1 cellular context compared by ENCODE assay signal in the genomic region with DNA sequence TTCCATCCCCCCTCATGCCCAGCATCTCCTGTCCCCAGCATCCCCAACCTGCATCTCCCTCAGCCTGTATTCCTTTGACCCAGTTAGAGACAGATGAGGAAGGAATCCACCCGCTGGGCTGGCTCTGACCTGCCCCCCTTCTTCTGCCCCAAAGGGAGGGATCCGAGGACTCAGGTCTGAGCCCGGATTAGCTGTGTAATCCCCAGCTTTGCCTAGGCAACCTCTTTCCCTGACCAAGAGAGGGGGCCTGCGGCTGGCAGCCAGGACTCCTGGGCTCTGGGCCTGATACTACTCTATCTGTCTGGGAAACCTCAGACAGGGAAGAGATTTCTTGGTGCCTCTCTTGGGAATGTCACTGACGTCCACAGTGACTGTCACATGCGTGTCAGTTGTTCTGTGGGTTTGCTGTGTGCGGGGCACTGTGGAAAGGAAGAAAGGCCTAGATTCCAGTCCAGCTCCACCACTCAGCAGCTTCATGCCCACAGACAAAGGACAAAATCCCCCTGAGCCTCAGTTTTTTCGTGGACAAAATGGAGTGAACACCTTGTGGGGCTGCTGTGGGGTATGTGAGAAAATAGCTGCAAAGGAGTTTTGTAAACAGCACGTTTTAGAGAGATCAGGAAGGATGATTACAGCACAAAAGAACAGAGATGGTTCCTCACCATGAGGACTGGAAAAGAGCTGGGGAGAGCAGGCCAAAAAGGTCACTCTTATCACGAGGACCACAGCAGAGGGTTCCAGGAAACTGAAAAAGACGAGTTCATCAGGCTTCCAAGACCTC.
TF ChIP-seq lines count a peak whose summit lies in the region.

No MANE protein-coding gene starts in this region.

TF ChIP-seq in K562, 482 proteins besides CTCF, POLR2A, EP300 and RAD21 (continued from another document and continues in another):
- no peak for TF ChIP-seq GTF3C2 (IDR thresholded peaks at IDR 0.05; ENCODE audit: borderline replicate concordance, extremely low read depth, insufficient read length)
- no peak for TF ChIP-seq ZBTB5 (IDR thresholded peaks at IDR 0.05)
- TF ChIP-seq GATAD2B (IDR thresholded peaks at IDR 0.05; ENCODE audit: borderline replicate concordance), result peak; percentile 30; the same call in 1 of the 2 replicates
- peak; percentile 81 to 83 for TF ChIP-seq FOXK2 (conservative IDR thresholded peaks at IDR 0.05 in 1 of 2, IDR thresholded peaks at IDR 0.05 in 1 of 2; ENCODE audit: low read depth in 2 of 2)
- TF ChIP-seq E2F4 (CRISPR knock-in tag; IDR thresholded peaks at IDR 0.05; ENCODE audit: low read depth), result no peak
- TF ChIP-seq NCOR1 (IDR thresholded peaks at IDR 0.05), result peak; percentile 75
- TF ChIP-seq HNRNPLL (IDR thresholded peaks at IDR 0.05; ENCODE audit: low read depth, low read length, poor library complexity, severe bottlenecking), result no peak
- TF ChIP-seq KLF16 (IDR thresholded peaks at IDR 0.05), result no peak
- no peak for TF ChIP-seq ZNF143 (CRISPR knock-in tag; IDR thresholded peaks at IDR 0.05)
- TF ChIP-seq, protein P1, sequence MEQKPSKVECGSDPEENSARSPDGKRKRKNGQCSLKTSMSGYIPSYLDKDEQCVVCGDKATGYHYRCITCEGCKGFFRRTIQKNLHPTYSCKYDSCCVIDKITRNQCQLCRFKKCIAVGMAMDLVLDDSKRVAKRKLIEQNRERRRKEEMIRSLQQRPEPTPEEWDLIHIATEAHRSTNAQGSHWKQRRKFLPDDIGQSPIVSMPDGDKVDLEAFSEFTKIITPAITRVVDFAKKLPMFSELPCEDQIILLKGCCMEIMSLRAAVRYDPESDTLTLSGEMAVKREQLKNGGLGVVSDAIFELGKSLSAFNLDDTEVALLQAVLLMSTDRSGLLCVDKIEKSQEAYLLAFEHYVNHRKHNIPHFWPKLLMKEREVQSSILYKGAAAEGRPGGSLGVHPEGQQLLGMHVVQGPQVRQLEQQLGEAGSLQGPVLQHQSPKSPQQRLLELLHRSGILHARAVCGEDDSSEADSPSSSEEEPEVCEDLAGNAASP (IDR thresholded peaks at IDR 0.05), result no peak
- peak; percentile 56 for TF ChIP-seq NR2C1 (IDR thresholded peaks at IDR 0.05)
- peak; percentile 71 for TF ChIP-seq NR2C1 (tag; IDR thresholded peaks at IDR 0.05)
- peak; percentile 53; the same call in 1 of the 2 replicates for TF ChIP-seq NFIC (IDR thresholded peaks at IDR 0.05)
- TF ChIP-seq PURB (CRISPR knock-in tag; IDR thresholded peaks at IDR 0.05; ENCODE audit: low read depth), result no peak
- no peak for TF ChIP-seq HMGN3 (IDR thresholded peaks at IDR 0.05; ENCODE audit: borderline replicate concordance, extremely low read depth, insufficient read length, low read depth, low read length)
- no peak for TF ChIP-seq USF2 (CRISPR knock-in tag; IDR thresholded peaks at IDR 0.05)
- TF ChIP-seq SOX6 (IDR thresholded peaks at IDR 0.05), result peak; percentile 73; the same call in 1 of the 2 replicates
- TF ChIP-seq SMAD4 (CRISPR knock-in tag; conservative IDR thresholded peaks at IDR 0.05), result peak; percentile 70
- TF ChIP-seq, protein P2, sequence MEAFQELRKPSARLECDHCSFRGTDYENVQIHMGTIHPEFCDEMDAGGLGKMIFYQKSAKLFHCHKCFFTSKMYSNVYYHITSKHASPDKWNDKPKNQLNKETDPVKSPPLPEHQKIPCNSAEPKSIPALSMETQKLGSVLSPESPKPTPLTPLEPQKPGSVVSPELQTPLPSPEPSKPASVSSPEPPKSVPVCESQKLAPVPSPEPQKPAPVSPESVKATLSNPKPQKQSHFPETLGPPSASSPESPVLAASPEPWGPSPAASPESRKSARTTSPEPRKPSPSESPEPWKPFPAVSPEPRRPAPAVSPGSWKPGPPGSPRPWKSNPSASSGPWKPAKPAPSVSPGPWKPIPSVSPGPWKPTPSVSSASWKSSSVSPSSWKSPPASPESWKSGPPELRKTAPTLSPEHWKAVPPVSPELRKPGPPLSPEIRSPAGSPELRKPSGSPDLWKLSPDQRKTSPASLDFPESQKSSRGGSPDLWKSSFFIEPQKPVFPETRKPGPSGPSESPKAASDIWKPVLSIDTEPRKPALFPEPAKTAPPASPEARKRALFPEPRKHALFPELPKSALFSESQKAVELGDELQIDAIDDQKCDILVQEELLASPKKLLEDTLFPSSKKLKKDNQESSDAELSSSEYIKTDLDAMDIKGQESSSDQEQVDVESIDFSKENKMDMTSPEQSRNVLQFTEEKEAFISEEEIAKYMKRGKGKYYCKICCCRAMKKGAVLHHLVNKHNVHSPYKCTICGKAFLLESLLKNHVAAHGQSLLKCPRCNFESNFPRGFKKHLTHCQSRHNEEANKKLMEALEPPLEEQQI (IDR thresholded peaks at IDR 0.05), result 0 out of 2 replicates have a peak, but pooled peaks have one; percentile 46
- peak; percentile 81 for TF ChIP-seq L3MBTL2 (IDR thresholded peaks at IDR 0.05)
- no peak for TF ChIP-seq ZNF133 (CRISPR knock-in tag; IDR thresholded peaks at IDR 0.05)
- TF ChIP-seq POU5F1 (IDR thresholded peaks at IDR 0.05; ENCODE audit: borderline replicate concordance, low read depth, low read length, partially characterized antibody), result no peak
- peak in 1 of 2 experiments; percentile 2 for TF ChIP-seq E2F6 (IDR thresholded peaks at IDR 0.05; ENCODE audit: borderline replicate concordance in 1 of 2, extremely low read depth in 1 of 2, insufficient read depth in 1 of 2, insufficient read length in 1 of 2, low read depth in 1 of 2, low read length in 1 of 2, poor library complexity in 1 of 2, severe bottlenecking in 1 of 2)
- peak in 1 of 2 experiments; percentile 57; a peak in 2 of 4 replicates for TF ChIP-seq TRIM24 (IDR thresholded peaks at IDR 0.05)
- TF ChIP-seq ID3 (CRISPR knock-in tag; IDR thresholded peaks at IDR 0.05), result no peak
- peak; percentile 39 for TF ChIP-seq ID3 (tag; IDR thresholded peaks at IDR 0.05)
- no peak for TF ChIP-seq ZNF184 (CRISPR knock-in tag; IDR thresholded peaks at IDR 0.05)
- no peak for TF ChIP-seq ELF2 (CRISPR knock-in tag; IDR thresholded peaks at IDR 0.05)
- TF ChIP-seq CCNT2 (IDR thresholded peaks at IDR 0.05; ENCODE audit: borderline replicate concordance, extremely low read depth, insufficient read length, low read depth, low read length), result peak; percentile 16
- 0 out of 2 replicates have a peak, but pooled peaks have one; percentile 18 for TF ChIP-seq LEF1 (IDR thresholded peaks at IDR 0.05)
- TF ChIP-seq, protein P3, sequence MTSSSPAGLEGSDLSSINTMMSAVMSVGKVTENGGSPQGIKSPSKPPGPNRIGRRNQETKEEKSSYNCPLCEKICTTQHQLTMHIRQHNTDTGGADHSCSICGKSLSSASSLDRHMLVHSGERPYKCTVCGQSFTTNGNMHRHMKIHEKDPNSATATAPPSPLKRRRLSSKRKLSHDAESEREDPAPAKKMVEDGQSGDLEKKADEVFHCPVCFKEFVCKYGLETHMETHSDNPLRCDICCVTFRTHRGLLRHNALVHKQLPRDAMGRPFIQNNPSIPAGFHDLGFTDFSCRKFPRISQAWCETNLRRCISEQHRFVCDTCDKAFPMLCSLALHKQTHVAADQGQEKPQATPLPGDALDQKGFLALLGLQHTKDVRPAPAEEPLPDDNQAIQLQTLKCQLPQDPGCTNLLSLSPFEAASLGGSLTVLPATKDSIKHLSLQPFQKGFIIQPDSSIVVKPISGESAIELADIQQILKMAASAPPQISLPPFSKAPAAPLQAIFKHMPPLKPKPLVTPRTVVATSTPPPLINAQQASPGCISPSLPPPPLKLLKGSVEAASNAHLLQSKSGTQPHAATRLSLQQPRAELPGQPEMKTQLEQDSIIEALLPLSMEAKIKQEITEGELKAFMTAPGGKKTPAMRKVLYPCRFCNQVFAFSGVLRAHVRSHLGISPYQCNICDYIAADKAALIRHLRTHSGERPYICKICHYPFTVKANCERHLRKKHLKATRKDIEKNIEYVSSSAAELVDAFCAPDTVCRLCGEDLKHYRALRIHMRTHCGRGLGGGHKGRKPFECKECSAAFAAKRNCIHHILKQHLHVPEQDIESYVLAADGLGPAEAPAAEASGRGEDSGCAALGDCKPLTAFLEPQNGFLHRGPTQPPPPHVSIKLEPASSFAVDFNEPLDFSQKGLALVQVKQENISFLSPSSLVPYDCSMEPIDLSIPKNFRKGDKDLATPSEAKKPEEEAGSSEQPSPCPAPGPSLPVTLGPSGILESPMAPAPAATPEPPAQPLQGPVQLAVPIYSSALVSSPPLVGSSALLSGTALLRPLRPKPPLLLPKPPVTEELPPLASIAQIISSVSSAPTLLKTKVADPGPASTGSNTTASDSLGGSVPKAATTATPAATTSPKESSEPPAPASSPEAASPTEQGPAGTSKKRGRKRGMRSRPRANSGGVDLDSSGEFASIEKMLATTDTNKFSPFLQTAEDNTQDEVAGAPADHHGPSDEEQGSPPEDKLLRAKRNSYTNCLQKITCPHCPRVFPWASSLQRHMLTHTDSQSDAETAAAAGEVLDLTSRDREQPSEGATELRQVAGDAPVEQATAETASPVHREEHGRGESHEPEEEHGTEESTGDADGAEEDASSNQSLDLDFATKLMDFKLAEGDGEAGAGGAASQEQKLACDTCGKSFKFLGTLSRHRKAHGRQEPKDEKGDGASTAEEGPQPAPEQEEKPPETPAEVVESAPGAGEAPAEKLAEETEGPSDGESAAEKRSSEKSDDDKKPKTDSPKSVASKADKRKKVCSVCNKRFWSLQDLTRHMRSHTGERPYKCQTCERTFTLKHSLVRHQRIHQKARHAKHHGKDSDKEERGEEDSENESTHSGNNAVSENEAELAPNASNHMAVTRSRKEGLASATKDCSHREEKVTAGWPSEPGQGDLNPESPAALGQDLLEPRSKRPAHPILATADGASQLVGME (CRISPR knock-in tag; IDR thresholded peaks at IDR 0.05), result no peak
- 0 out of 4 replicates have a peak, but pooled peaks have one; percentile 18 to 26 for TF ChIP-seq ARNT (IDR thresholded peaks at IDR 0.05)
